Comparison of ENCODE assay signal across 14 cellular contexts in genomic region chr3:50279255-50280016, GRCh38. TPM values are rescaled to one million over a fixed set of nuclear protein-coding genes. Genes with fewer than 3 reads are reported as not detected.
"Had no signal": no experiment of that assay in that cellular context is flagged by ENCODE, and none has a peak within 500 bp of the region (broad histone marks: within the 10 kb centered on the region; RNA-seq: fewer than 3 reads in every experiment).

No MANE protein-coding gene starts in this region.

- H3K9me3 ChIP-seq: upper lobe of left lung had no signal

- H3K27ac ChIP-seq: skin epidermis, upper lobe of left lung had no signal

- FAIRE-seq: endometrium, TTC549 had no signal

- ATAC-seq: esophagus mucosa, left lobe of liver, T-helper 17 cell had no signal

- H3K4me3 ChIP-seq: skin epidermis, upper lobe of left lung had no signal

- DNase-seq: activated B cell treated with CpG ODN at 0.5 μM for 24 hours; activated CD4-positive, alpha-beta T cell treated with anti-CD3 and anti-CD28 coated beads, Interleukin-2, amount 10 ng/mL, durations not matched to agents 7 days and 5 days; activated naive CD4-positive, alpha-beta T cell treated with anti-CD3 and anti-CD28 coated beads, Interleukin-2, amount 10 ng/mL, durations not matched to agents 7 days and 5 days; nephron progenitor cell; T-helper 17 cell; upper lobe of left lung had no signal

RNA-seq across cellular contexts. Expression of gene LSMEM2, which starts 0.5 kb away (rescaled TPM):
- total RNA-seq: activated B cell treated with CpG ODN at 0.5 μM for 24 hours; activated CD4-positive, alpha-beta T cell treated with anti-CD3 and anti-CD28 coated beads, Interleukin-2, amount 10 ng/mL, durations not matched to agents 7 days and 5 days; activated T-helper 2 cell treated with anti-CD3 and anti-CD28 coated beads, Interferon-gamma antibody, Interleukin-2, Interleukin-4, amounts not matched to agents 10 μg/mL and 5 μg/mL and 100 μg/mL, durations not matched to agents 14 hours and 24 hours and 36 hours; dermis microvascular lymphatic vessel endothelial cell; esophagus mucosa; left lobe of liver; osteocyte; T-helper 17 cell had no signal

RNA-seq across cellular contexts. Expression of gene SEMA3B, which starts 10.5 kb away (rescaled TPM):
- total RNA-seq: activated B cell treated with CpG ODN at 0.5 μM for 24 hours had no signal
